16 cellular contexts compared by ENCODE assay signal in genomic region chr12:124370851-124371250, GRCh38.
DNase-seq lines count a peak whose midpoint lies in the region; ATAC-seq and TF ChIP-seq lines count a peak whose summit lies in the region.
"Had no signal": no experiment of that assay in that cellular context is flagged by ENCODE, and none has a peak within 500 bp of the region (broad histone marks: within the 10 kb centered on the region; RNA-seq: fewer than 3 reads in every experiment).

No MANE protein-coding gene starts in this region.

- H2BK5ac ChIP-seq in IMR-90 (ENCODE audit: low read depth, low read length, poor library complexity, severe bottlenecking) (peak overlapping the region; percentile 27), mesenchymal stem cell (ENCODE audit: low read depth, low read length, poor library complexity, severe bottlenecking) (no peak overlapping the region)

- H4K5ac ChIP-seq in IMR-90 (ENCODE audit: low read depth, low read length) = no peak overlapping the region

- peaks cover 20 to 73% of the 10 kb centered on the region in 2 experiments for H3K79me1 ChIP-seq in IMR-90 (ENCODE audit: low read depth in 1 of 2, low read length in 2 of 2)
- H3K79me1 ChIP-seq in mesenchymal stem cell (replicated peaks; ENCODE audit: low read length, poor library complexity, severe bottlenecking) = peaks cover 10% of the 10 kb centered on the region

- in situ Hi-C loops in IMR-90 (cut with MboI; ENCODE audit: low sequenced_read_pairs) = no loop called here

- H2AK5ac ChIP-seq in IMR-90 (ENCODE audit: low read depth, low read length) (peak overlapping the region; percentile 13; the same call in 1 of the 2 replicates), mesenchymal stem cell (ENCODE audit: low read length, severe bottlenecking) (no peak overlapping the region)

- no peak for TF ChIP-seq RAD21 in IMR-90 (IDR thresholded peaks at IDR 0.05; ENCODE audit: low read length)

- CTCF ChIA-PET in IMR-90 (lab: Yijun Ruan, JAX) = interaction anchor here (0.6 kb wide), 1 partner anchor 137 kb away, joined by 3 read pairs; no protein-coding TSS in a partner anchor

- H2BK20ac ChIP-seq in IMR-90 (ENCODE audit: low read depth, low read length) = no peak overlapping the region

- H2BK15ac ChIP-seq in IMR-90 (ENCODE audit: low read depth, low read length) (no peak overlapping the region), mesenchymal stem cell (ENCODE audit: low read depth, poor library complexity, severe bottlenecking) (no peak overlapping the region)

- H3K4ac ChIP-seq in IMR-90 (ENCODE audit: low read depth, low read length) (no peak overlapping the region; the same call in none of the 2 replicates), mesenchymal stem cell (ENCODE audit: low read depth in 1 of 2, low read length in 2 of 2) (no peak overlapping the region)

- DNase-seq in IMR-90 (no peak), ascending aorta (ENCODE audit: low spot score in 2 of 2) (no peak), mesenchymal stem cell (no peak), tibial artery (no peak), NOMO-1 treated with DMSO at 0.1 percent for 48 hours (lab: John Stamatoyannopoulos, UW; ENCODE audit: unreplicated experiment) (no peak)
- no peak for DNase-seq in stimulated activated CD4-positive, alpha-beta T cell treated with anti-CD3 and anti-CD28 coated beads, Interleukin-4, amount 100 ng/mL, for 24 hours
- DNase-seq: activated CD8-positive, alpha-beta memory T cell treated with anti-CD3 and anti-CD28 coated beads, Interleukin-2, amount 50 U/mL, for 4 hours; activated naive CD4-positive, alpha-beta T cell treated with anti-CD3 and anti-CD28 coated beads for 36 hours; CD4-positive, CD25-positive, alpha-beta regulatory T cell; left lung; NCI-H1694 treated with DMSO at 0.1 percent for 48 hours; stimulated activated naive CD8-positive, alpha-beta T cell treated with anti-CD3 and anti-CD28 coated beads, Interleukin-15, amount 100 ng/mL, for 72 hours had no signal

- no peak overlapping the region for H3K56ac ChIP-seq in IMR-90 (ENCODE audit: extremely low read depth, insufficient read depth, low read length)

- H3K4me3 ChIP-seq in IMR-90 (ENCODE audit: insufficient read depth, low read depth, low read length) = no peak overlapping the region
- H3K4me3 ChIP-seq in ascending aorta = no peak overlapping the region
- H3K4me3 ChIP-seq in mesenchymal stem cell (ENCODE audit: insufficient read depth in 1 of 2, low read depth in 1 of 2, low read length in 2 of 2) = no peak overlapping the region
- H3K4me3 ChIP-seq in tibial artery = no peak overlapping the region
- H3K4me3 ChIP-seq: cardiac muscle cell, left lung, skin epidermis had no signal

- H3K27me3 ChIP-seq in IMR-90 (ENCODE audit: control insufficient read depth, insufficient read depth, low read length) = no peaks in the 10 kb centered on the region
- H3K27me3 ChIP-seq in ascending aorta = no peaks in the 10 kb centered on the region
- H3K27me3 ChIP-seq in mesenchymal stem cell (ENCODE audit: control insufficient read depth in 1 of 2, insufficient read depth in 1 of 2, low read length in 2 of 2) = no peaks in the 10 kb centered on the region
- H3K27me3 ChIP-seq in tibial artery = no peaks in the 10 kb centered on the region
- H3K27me3 ChIP-seq: cardiac muscle cell, left lung had no signal

- no peak overlapping the region for H3K9ac ChIP-seq in IMR-90 (ENCODE audit: low read depth, low read length)
- peak overlapping the region; percentile 79 for H3K9ac ChIP-seq in mesenchymal stem cell (ENCODE audit: low read length)

- H4K91ac ChIP-seq in IMR-90 (ENCODE audit: insufficient read depth, low read depth, low read length) (no peak overlapping the region), mesenchymal stem cell (ENCODE audit: low read length) (no peak overlapping the region)

- H2BK120ac ChIP-seq in IMR-90 (ENCODE audit: low read depth, low read length) = no peak overlapping the region
- H2BK120ac ChIP-seq in mesenchymal stem cell (ENCODE audit: low read depth, low read length) = no peak overlapping the region

- no peak overlapping the region for H3K23ac ChIP-seq in IMR-90 (ENCODE audit: low read depth, low read length)
- no peak overlapping the region for H3K23ac ChIP-seq in mesenchymal stem cell (ENCODE audit: low read length in 2 of 2)

- H3K27ac ChIP-seq in IMR-90 (ENCODE audit: insufficient read depth, low read length) (peak overlapping the region; percentile 90), ascending aorta (peak overlapping the region; percentile 83 to 87), mesenchymal stem cell (ENCODE audit: low read length, poor library complexity, severe bottlenecking) (peak overlapping the region; percentile 10), tibial artery (peak overlapping the region; percentile 85 to 90)

- H3K9me1 ChIP-seq in IMR-90 (ENCODE audit: insufficient read depth, low read length) = peaks cover 7% of the 10 kb centered on the region

- H2AK9ac ChIP-seq in IMR-90 (replicated peaks; ENCODE audit: low read depth, low read length, poor library complexity) = peak overlapping the region; percentile 78

- H3K18ac ChIP-seq in IMR-90 (ENCODE audit: low read depth, low read length) = no peak overlapping the region
- no peak overlapping the region for H3K18ac ChIP-seq in mesenchymal stem cell (ENCODE audit: low read depth in 1 of 2, low read length in 2 of 2)

- H3K4me2 ChIP-seq in IMR-90 (ENCODE audit: low read depth, low read length) = no peak overlapping the region
- no peak overlapping the region for H3K4me2 ChIP-seq in mesenchymal stem cell (ENCODE audit: low read length, poor library complexity, severe bottlenecking)

- ATAC-seq in IMR-90 (ENCODE audit: low read depth) = no peak
- no peak for ATAC-seq in HG03378 (IDR thresholded peaks at IDR 0.05; ENCODE audit: unreplicated experiment)
- ATAC-seq: activated CD4-positive, CD25-positive, alpha-beta regulatory T cell treated with anti-CD3 and anti-CD28 coated beads, Interleukin-2, amount 50 U/mL, for 24 hours; left lung; stimulated activated naive CD8-positive, alpha-beta T cell treated with anti-CD3 and anti-CD28 coated beads, Interleukin-15, amount 100 ng/mL, for 72 hours had no signal

- no peak for TF ChIP-seq CTCF in IMR-90 (conservative IDR thresholded peaks at IDR 0.05; ENCODE audit: low read depth, low read length)
- no peak for TF ChIP-seq CTCF in ascending aorta (IDR thresholded peaks at IDR 0.05)
- no peak for TF ChIP-seq CTCF in tibial artery (IDR thresholded peaks at IDR 0.05)

- H4K20me1 ChIP-seq in IMR-90 (ENCODE audit: insufficient read depth, low read length) = peaks cover 64% of the 10 kb centered on the region

- H2BK12ac ChIP-seq in mesenchymal stem cell (ENCODE audit: low read length in 2 of 2) = peak overlapping the region in 1 of 2 experiments; percentile 12

- POLR2A ChIA-PET in IMR-90 (lab: Charles Lee; ENCODE audit: unreplicated experiment) = no interaction called here

- H3K9me3 ChIP-seq in IMR-90 (ENCODE audit: control insufficient read depth, insufficient read depth, low read length) (no peaks in the 10 kb centered on the region), ascending aorta (no peaks in the 10 kb centered on the region), mesenchymal stem cell (ENCODE audit: control insufficient read depth, low read length) (no peaks in the 10 kb centered on the region), tibial artery (no peaks in the 10 kb centered on the region)
- H3K9me3 ChIP-seq: left lung had no signal

- H3K14ac ChIP-seq in IMR-90 (replicated peaks; ENCODE audit: low read depth, low read length) (no peak overlapping the region), mesenchymal stem cell (ENCODE audit: low read length in 2 of 2) (no peak overlapping the region)

- 100% methylated on average over 1 of the region's 7 CpGs; no CpG with 5 or more reads in 1 of the 2 experiments for WGBS in IMR-90 (ENCODE audit: extremely low coverage in 2 of 2, insufficient read length in 1 of 2), 2 experiments
- 97% methylated on average over 5 of the region's 7 CpGs for WGBS in mesenchymal stem cell

- BruUV-seq in IMR-90 (replicated peaks; lab: Mats Ljungman, UMichigan) = no TSS peak

- no peak for TF ChIP-seq POLR2A in IMR-90 (IDR thresholded peaks at IDR 0.05; ENCODE audit: low read depth, low read length)

- no peak overlapping the region for H4K8ac ChIP-seq in IMR-90 (ENCODE audit: low read depth in 2 of 2, low read length in 2 of 2)
- H4K8ac ChIP-seq in mesenchymal stem cell (ENCODE audit: low read length) = no peak overlapping the region

- H2AFZ ChIP-seq in IMR-90 (replicated peaks; ENCODE audit: low read length, poor library complexity) (no peak overlapping the region), mesenchymal stem cell (ENCODE audit: low read depth, low read length) (no peak overlapping the region)

- dilution Hi-C loops in IMR-90 (cut with HindIII; ENCODE audit: low sequenced_read_pairs, unreplicated experiment) = no loop called here

- H3K36me3 ChIP-seq in IMR-90 (ENCODE audit: control insufficient read depth, insufficient read depth, low read length) (peaks cover 61% of the 10 kb centered on the region), ascending aorta (peaks cover 52 to 59% of the 10 kb centered on the region in 2 donors), mesenchymal stem cell (ENCODE audit: control insufficient read depth in 1 of 2, insufficient read depth in 2 of 2, low read depth in 1 of 2, low read length in 2 of 2) (peaks cover 55 to 96% of the 10 kb centered on the region in 2 experiments), tibial artery (peaks cover 14 to 72% (median 59%) of the 10 kb centered on the region in 3 donors)

- intact Hi-C loops in IMR-90 (cut with micrococcal nuclease) = no loop called here
- intact Hi-C loops in ascending aorta (cut with DNase I) = no loop called here
- intact Hi-C loops in tibial artery (cut with DNase I; ENCODE audit: low total_unique reads) = no loop called here

- peaks cover 21% of the 10 kb centered on the region for H3K4me1 ChIP-seq in IMR-90 (ENCODE audit: control insufficient read depth, insufficient read depth, low read length)
- peaks cover 26 to 34% of the 10 kb centered on the region in 2 donors for H3K4me1 ChIP-seq in ascending aorta
- H3K4me1 ChIP-seq in mesenchymal stem cell (ENCODE audit: control insufficient read depth, insufficient read depth, low read depth, low read length) = peaks cover 53% of the 10 kb centered on the region
- peaks cover 18 to 65% (median 35%) of the 10 kb centered on the region in 4 donors for H3K4me1 ChIP-seq in tibial artery

TF ChIP-seq in IMR-90, 13 proteins besides CTCF, POLR2A, EP300 and RAD21 (continues in another document):
- no peak for TF ChIP-seq CEBPB (IDR thresholded peaks at IDR 0.05; ENCODE audit: low read depth, low read length)
- no peak for TF ChIP-seq RFX5 (IDR thresholded peaks at IDR 0.05; ENCODE audit: low read depth, low read length)
- no peak for TF ChIP-seq NFE2L2 (IDR thresholded peaks at IDR 0.05; ENCODE audit: low read depth, low read length)
- TF ChIP-seq RCOR1 (IDR thresholded peaks at IDR 0.05; ENCODE audit: insufficient replicate concordance, low read length) = no peak

Comparison
In these comparisons a context has a peak if more than half of its experiments do, and no peak if none do; other contexts are left out.
1. H3K27ac ChIP-seq: peak in every context shown above with its lines; median percentile 90 in IMR-90; 88 in tibial artery; 85 in ascending aorta; 10 in mesenchymal stem cell.